1 cellular context compared by ENCODE assay signal in the genomic region with DNA sequence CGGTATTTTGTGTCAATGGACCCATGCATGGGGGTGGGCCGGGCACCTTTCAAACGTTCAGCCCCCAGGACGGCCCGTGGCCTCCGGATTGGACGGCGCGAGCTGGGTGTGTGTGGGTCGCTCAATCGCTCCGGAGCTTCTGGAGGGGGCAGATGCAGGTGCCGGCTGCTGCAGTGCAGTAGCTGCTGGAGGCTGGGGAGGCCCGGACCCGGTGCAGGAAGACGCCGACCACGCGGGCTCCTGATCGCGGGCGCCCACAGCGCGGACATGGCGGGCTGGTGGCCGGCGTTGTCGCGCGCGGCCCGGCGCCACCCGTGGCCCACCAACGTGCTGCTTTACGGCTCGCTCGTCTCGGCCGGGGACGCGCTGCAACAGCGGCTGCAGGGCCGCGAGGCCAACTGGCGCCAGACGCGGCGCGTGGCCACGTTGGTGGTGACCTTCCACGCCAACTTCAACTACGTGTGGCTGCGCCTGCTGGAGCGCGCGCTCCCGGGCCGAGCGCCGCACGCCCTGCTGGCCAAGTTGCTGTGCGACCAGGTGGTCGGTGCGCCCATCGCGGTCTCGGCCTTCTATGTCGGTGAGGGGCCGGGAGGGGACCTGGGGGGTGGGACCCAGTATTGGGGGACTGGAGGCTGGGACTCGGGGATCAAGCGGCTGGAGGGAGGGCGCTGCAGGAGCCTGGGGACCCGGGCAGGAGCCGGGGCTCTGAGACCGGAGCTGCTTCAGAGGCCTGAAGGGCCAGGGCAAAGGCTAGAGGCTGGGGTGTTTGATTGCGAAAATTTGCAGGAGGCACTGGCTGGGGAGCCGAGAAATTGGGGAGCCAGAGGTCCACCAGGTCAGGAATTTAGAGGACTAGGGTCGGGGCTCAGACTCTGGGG.
TF ChIP-seq lines count a peak whose summit lies in the region.
"Not testable (repeated sequence)": the region's sequence is repeated elsewhere in the genome, so short reads cannot be mapped to it uniquely, and the experiment has no call there.

A gene (plus strand): TSS at position 124 of the 878 bp plus-strand sequence. CDS start 144 bp downstream, at position 268.

TF ChIP-seq in HepG2, 621 proteins besides CTCF, POLR2A, EP300 and RAD21 (continued from another document and continues in another):
- TF ChIP-seq NR2F6, SOX6, LCORL, TCF12 (IDR thresholded peaks at IDR 0.05): not testable (repeated sequence)
- TF ChIP-seq NR2F6 (CRISPR knock-in tag; IDR thresholded peaks at IDR 0.05) (0 out of 2 replicates have a peak, but pooled peaks have one; percentile 3), SOX6 (CRISPR knock-in tag; IDR thresholded peaks at IDR 0.05) (0 out of 2 replicates have a peak, but pooled peaks have one; percentile 3), ZNF670 (CRISPR knock-in tag; IDR thresholded peaks at IDR 0.05; ENCODE audit: borderline replicate concordance) (peak; percentile 82; the same call in 1 of the 2 replicates), ZNF460 (CRISPR knock-in tag; IDR thresholded peaks at IDR 0.05; ENCODE audit: borderline replicate concordance) (0 out of 2 replicates have a peak, but pooled peaks have one; percentile 32), MXI1 (IDR thresholded peaks at IDR 0.05; ENCODE audit: borderline replicate concordance, low read depth, low read length) (peak; percentile 56; the same call in 1 of the 3 replicates), ZNF563 (CRISPR knock-in tag; IDR thresholded peaks at IDR 0.05) (peak; percentile 96), STAG1 (CRISPR knock-in tag; IDR thresholded peaks at IDR 0.05) (0 out of 2 replicates have a peak, but pooled peaks have one; percentile 8), TMF1 (CRISPR knock-in tag; IDR thresholded peaks at IDR 0.05; ENCODE audit: low read depth) (peak; percentile 85; the same call in 1 of the 2 replicates), SNAPC2 (CRISPR knock-in tag; IDR thresholded peaks at IDR 0.05) (peak; percentile 71), ZNF782 (CRISPR knock-in tag; IDR thresholded peaks at IDR 0.05; ENCODE audit: borderline replicate concordance) (peak; percentile 86), SALL1 (CRISPR knock-in tag; IDR thresholded peaks at IDR 0.05) (peak; percentile 84), ARNT2 (CRISPR knock-in tag; IDR thresholded peaks at IDR 0.05; ENCODE audit: low read depth) (peak; percentile 95), ZNF552 (CRISPR knock-in tag; IDR thresholded peaks at IDR 0.05; ENCODE audit: borderline replicate concordance) (peak; percentile 66; the same call in 1 of the 2 replicates), SIN3A (IDR thresholded peaks at IDR 0.05; ENCODE audit: borderline replicate concordance, low read depth, low read length) (peak; percentile 43; the same call in 1 of the 2 replicates), KDM5A (IDR thresholded peaks at IDR 0.05; ENCODE audit: borderline replicate concordance, low read length) (0 out of 2 replicates have a peak, but pooled peaks have one; percentile 25), KDM5B (CRISPR knock-in tag; IDR thresholded peaks at IDR 0.05; ENCODE audit: borderline replicate concordance) (peak; percentile 97), HOXA3 (CRISPR knock-in tag; IDR thresholded peaks at IDR 0.05) (peak; percentile 76; the same call in 1 of the 2 replicates), AGO2 (optimal IDR thresholded peaks at IDR 0.05; ENCODE audit: low read depth, low read length) (peak; percentile 59), NCOA1 (CRISPR knock-in tag; IDR thresholded peaks at IDR 0.05) (peak; percentile 56; the same call in 1 of the 2 replicates), GATA4 (IDR thresholded peaks at IDR 0.05; ENCODE audit: borderline replicate concordance, low read depth) (0 out of 2 replicates have a peak, but pooled peaks have one; percentile 32), ZBTB38 (CRISPR knock-in tag; IDR thresholded peaks at IDR 0.05) (peak; percentile 92), IRX3 (CRISPR knock-in tag; IDR thresholded peaks at IDR 0.05; ENCODE audit: borderline replicate concordance, low read depth) (peak; percentile 95), ZNF883 (CRISPR knock-in tag; IDR thresholded peaks at IDR 0.05; ENCODE audit: not compliant biosample characterization) (peak; percentile 88), LCORL (CRISPR knock-in tag; IDR thresholded peaks at IDR 0.05) (peak; percentile 85), ZFAT (CRISPR knock-in tag; conservative IDR thresholded peaks at IDR 0.05) (0 out of 2 replicates have a peak, but pooled peaks have one; percentile 32), HNRNPK (IDR thresholded peaks at IDR 0.05; ENCODE audit: low read depth, low read length, poor library complexity, severe bottlenecking) (peak; percentile 60), MAZ (IDR thresholded peaks at IDR 0.05; ENCODE audit: borderline replicate concordance, low read depth, low read length) (peak; percentile 66; the same call in 1 of the 2 replicates), MAZ (CRISPR knock-in tag; IDR thresholded peaks at IDR 0.05; ENCODE audit: low read depth) (peak; percentile 81), TCF12 (CRISPR knock-in tag; IDR thresholded peaks at IDR 0.05) (0 out of 2 replicates have a peak, but pooled peaks have one; percentile 61), MXD4 (CRISPR knock-in tag; IDR thresholded peaks at IDR 0.05) (peak; percentile 89), ZNF724P (CRISPR knock-in tag; IDR thresholded peaks at IDR 0.05; ENCODE audit: borderline replicate concordance) (peak; percentile 96), TGIF2 (CRISPR knock-in tag; IDR thresholded peaks at IDR 0.05) (peak; percentile 90), ZNF737 (CRISPR knock-in tag; IDR thresholded peaks at IDR 0.05; ENCODE audit: borderline replicate concordance) (0 out of 2 replicates have a peak, but pooled peaks have one; percentile 54), ZNF619 (CRISPR knock-in tag; IDR thresholded peaks at IDR 0.05) (peak; percentile 61; the same call in 1 of the 2 replicates), ZNF614 (CRISPR knock-in tag; IDR thresholded peaks at IDR 0.05; ENCODE audit: borderline replicate concordance) (peak; percentile 76; the same call in 1 of the 2 replicates), NFYC (CRISPR knock-in tag; IDR thresholded peaks at IDR 0.05) (peak; percentile 72), CEBPB (IDR thresholded peaks at IDR 0.05; ENCODE audit: borderline replicate concordance, low read depth, low read length) (peak; percentile 22; the same call in 1 of the 2 replicates), TBX2 (CRISPR knock-in tag; IDR thresholded peaks at IDR 0.05; ENCODE audit: borderline replicate concordance) (peak; percentile 14; the same call in 1 of the 2 replicates), CENPT (CRISPR knock-in tag; IDR thresholded peaks at IDR 0.05; ENCODE audit: low read depth) (peak; percentile 94), CCDC6 (CRISPR knock-in tag; IDR thresholded peaks at IDR 0.05) (peak; percentile 86), ZFP90 (CRISPR knock-in tag; IDR thresholded peaks at IDR 0.05; ENCODE audit: borderline replicate concordance) (peak; percentile 53; the same call in 1 of the 2 replicates)
- TF ChIP-seq, protein P1, sequence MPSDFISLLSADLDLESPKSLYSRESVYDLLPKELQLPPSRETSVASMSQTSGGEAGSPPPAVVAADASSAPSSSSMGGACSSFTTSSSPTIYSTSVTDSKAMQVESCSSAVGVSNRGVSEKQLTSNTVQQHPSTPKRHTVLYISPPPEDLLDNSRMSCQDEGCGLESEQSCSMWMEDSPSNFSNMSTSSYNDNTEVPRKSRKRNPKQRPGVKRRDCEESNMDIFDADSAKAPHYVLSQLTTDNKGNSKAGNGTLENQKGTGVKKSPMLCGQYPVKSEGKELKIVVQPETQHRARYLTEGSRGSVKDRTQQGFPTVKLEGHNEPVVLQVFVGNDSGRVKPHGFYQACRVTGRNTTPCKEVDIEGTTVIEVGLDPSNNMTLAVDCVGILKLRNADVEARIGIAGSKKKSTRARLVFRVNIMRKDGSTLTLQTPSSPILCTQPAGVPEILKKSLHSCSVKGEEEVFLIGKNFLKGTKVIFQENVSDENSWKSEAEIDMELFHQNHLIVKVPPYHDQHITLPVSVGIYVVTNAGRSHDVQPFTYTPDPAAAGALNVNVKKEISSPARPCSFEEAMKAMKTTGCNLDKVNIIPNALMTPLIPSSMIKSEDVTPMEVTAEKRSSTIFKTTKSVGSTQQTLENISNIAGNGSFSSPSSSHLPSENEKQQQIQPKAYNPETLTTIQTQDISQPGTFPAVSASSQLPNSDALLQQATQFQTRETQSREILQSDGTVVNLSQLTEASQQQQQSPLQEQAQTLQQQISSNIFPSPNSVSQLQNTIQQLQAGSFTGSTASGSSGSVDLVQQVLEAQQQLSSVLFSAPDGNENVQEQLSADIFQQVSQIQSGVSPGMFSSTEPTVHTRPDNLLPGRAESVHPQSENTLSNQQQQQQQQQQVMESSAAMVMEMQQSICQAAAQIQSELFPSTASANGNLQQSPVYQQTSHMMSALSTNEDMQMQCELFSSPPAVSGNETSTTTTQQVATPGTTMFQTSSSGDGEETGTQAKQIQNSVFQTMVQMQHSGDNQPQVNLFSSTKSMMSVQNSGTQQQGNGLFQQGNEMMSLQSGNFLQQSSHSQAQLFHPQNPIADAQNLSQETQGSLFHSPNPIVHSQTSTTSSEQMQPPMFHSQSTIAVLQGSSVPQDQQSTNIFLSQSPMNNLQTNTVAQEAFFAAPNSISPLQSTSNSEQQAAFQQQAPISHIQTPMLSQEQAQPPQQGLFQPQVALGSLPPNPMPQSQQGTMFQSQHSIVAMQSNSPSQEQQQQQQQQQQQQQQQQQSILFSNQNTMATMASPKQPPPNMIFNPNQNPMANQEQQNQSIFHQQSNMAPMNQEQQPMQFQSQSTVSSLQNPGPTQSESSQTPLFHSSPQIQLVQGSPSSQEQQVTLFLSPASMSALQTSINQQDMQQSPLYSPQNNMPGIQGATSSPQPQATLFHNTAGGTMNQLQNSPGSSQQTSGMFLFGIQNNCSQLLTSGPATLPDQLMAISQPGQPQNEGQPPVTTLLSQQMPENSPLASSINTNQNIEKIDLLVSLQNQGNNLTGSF (CRISPR knock-in tag; IDR thresholded peaks at IDR 0.05): peak; percentile 94
- TF ChIP-seq, protein P2, sequence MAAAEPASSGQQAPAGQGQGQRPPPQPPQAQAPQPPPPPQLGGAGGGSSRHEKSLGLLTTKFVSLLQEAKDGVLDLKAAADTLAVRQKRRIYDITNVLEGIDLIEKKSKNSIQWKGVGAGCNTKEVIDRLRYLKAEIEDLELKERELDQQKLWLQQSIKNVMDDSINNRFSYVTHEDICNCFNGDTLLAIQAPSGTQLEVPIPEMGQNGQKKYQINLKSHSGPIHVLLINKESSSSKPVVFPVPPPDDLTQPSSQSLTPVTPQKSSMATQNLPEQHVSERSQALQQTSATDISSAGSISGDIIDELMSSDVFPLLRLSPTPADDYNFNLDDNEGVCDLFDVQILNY (CRISPR knock-in tag; conservative IDR thresholded peaks at IDR 0.05): 0 out of 2 replicates have a peak, but pooled peaks have one; percentile 63
- TF ChIP-seq, protein P3, sequence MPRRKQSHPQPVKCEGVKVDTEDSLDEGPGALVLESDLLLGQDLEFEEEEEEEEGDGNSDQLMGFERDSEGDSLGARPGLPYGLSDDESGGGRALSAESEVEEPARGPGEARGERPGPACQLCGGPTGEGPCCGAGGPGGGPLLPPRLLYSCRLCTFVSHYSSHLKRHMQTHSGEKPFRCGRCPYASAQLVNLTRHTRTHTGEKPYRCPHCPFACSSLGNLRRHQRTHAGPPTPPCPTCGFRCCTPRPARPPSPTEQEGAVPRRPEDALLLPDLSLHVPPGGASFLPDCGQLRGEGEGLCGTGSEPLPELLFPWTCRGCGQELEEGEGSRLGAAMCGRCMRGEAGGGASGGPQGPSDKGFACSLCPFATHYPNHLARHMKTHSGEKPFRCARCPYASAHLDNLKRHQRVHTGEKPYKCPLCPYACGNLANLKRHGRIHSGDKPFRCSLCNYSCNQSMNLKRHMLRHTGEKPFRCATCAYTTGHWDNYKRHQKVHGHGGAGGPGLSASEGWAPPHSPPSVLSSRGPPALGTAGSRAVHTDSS (CRISPR knock-in tag; conservative IDR thresholded peaks at IDR 0.05): peak; percentile 83; the same call in 1 of the 2 replicates
- TF ChIP-seq, protein P4, sequence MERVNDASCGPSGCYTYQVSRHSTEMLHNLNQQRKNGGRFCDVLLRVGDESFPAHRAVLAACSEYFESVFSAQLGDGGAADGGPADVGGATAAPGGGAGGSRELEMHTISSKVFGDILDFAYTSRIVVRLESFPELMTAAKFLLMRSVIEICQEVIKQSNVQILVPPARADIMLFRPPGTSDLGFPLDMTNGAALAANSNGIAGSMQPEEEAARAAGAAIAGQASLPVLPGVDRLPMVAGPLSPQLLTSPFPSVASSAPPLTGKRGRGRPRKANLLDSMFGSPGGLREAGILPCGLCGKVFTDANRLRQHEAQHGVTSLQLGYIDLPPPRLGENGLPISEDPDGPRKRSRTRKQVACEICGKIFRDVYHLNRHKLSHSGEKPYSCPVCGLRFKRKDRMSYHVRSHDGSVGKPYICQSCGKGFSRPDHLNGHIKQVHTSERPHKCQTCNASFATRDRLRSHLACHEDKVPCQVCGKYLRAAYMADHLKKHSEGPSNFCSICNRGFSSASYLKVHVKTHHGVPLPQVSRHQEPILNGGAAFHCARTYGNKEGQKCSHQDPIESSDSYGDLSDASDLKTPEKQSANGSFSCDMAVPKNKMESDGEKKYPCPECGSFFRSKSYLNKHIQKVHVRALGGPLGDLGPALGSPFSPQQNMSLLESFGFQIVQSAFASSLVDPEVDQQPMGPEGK (CRISPR knock-in tag; IDR thresholded peaks at IDR 0.05): peak; percentile 92
- TF ChIP-seq, protein P5, sequence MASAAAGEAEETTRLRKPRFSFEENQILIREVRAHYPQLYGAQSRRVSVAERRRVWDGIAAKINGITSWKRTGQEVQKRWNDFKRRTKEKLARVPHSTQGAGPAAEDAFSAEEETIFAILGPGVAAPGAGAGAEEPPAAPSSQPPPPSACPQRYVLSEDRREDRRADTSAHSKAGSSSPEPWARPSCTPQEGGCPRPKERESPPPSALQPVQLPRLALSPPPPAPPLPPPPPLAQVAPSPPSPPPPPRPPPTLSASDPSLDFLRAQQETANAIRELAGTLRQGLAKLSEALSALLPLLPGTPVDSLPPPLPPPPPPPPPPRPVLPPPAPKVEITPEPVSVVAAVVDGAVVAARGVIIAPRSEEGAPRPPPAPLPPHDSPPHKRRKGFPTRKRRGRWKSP (CRISPR knock-in tag; IDR thresholded peaks at IDR 0.05): 0 out of 2 replicates have a peak, but pooled peaks have one; percentile 85
- TF ChIP-seq, protein P6, sequence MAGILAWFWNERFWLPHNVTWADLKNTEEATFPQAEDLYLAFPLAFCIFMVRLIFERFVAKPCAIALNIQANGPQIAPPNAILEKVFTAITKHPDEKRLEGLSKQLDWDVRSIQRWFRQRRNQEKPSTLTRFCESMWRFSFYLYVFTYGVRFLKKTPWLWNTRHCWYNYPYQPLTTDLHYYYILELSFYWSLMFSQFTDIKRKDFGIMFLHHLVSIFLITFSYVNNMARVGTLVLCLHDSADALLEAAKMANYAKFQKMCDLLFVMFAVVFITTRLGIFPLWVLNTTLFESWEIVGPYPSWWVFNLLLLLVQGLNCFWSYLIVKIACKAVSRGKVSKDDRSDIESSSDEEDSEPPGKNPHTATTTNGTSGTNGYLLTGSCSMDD (CRISPR knock-in tag; IDR thresholded peaks at IDR 0.05): peak; percentile 63; the same call in 1 of the 2 replicates
